In the genomic region with DNA sequence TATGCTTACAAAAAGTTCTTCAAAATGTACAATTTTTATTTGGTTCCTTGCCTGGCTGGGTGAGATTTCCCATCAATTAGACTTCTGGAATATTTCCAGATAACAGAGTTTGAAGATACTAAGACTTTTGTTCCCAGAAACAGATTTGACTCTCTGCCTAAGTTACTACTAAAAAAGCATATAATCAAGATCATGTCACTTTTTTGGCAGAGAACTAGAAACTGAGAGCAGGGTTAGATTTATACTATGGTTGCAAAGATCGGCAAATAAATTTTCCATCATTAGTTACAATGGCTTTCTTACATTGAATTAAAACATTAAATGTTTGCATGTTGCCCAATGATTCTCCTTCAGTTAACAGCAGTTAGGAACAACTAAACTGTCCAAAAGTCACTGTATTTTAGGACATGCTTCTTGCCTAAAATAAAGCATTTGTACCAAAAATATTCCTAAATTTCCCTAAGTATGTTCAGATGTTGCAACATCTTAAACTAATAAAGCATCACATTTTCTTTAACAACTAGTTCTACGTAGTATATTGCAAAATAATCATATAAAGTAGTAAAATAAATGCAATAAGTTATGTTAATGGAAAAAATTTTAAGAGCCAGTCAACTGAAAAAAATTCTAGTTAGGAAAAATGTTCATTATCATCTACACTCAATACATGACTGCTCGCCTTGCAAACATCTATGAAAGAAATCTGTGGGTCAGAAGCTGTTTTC, we compare ENCODE assay signal across 21 cellular contexts.
DNase-seq lines count a peak whose midpoint lies in the region; ATAC-seq and TF ChIP-seq lines count a peak whose summit lies in the region.
"Had no signal": no experiment of that assay in that cellular context is flagged by ENCODE, and none has a peak within 500 bp of the region (broad histone marks: within the 10 kb centered on the region; RNA-seq: fewer than 3 reads in every experiment).

No MANE protein-coding gene starts in this region.

- H3K9ac ChIP-seq in SU-DHL-6 (ENCODE audit: low read length): no peak overlapping the region
- H3K9ac ChIP-seq in smooth muscle cell (ENCODE audit: low read depth): no peak overlapping the region

- no peaks in the 10 kb centered on the region for H3K9me3 ChIP-seq in DOHH2 (ENCODE audit: control insufficient read depth, insufficient read depth, low read length)
- no peaks in the 10 kb centered on the region for H3K9me3 ChIP-seq in SU-DHL-6 (ENCODE audit: insufficient read depth, low read length)
- no peaks in the 10 kb centered on the region for H3K9me3 ChIP-seq in hepatocyte (ENCODE audit: low read depth)
- H3K9me3 ChIP-seq in smooth muscle cell (replicated peaks; ENCODE audit: low read depth): no peaks in the 10 kb centered on the region
- H3K9me3 ChIP-seq: MG63, ovary, SJCRH30 had no signal

- no peak for TF ChIP-seq CTCF in DOHH2 (IDR thresholded peaks at IDR 0.05; ENCODE audit: low read depth, low read length, poor library complexity, severe bottlenecking)
- no peak for TF ChIP-seq CTCF in SU-DHL-6 (IDR thresholded peaks at IDR 0.05; ENCODE audit: insufficient read depth, low read length, poor library complexity, severe bottlenecking)
- no peak for TF ChIP-seq CTCF in hepatocyte (IDR thresholded peaks at IDR 0.05; ENCODE audit: poor library complexity)
- TF ChIP-seq CTCF in smooth muscle cell (IDR thresholded peaks at IDR 0.05; ENCODE audit: borderline replicate concordance, insufficient read depth, poor library complexity, severe bottlenecking): no peak
- TF ChIP-seq CTCF in glutamatergic neuron (IDR thresholded peaks at IDR 0.05; ENCODE audit: partially characterized antibody, unreplicated experiment): no peak

- H3K27ac ChIP-seq in DOHH2 (ENCODE audit: low read depth, low read length) (no peak overlapping the region), SU-DHL-6 (ENCODE audit: low read depth, low read length) (0 out of 2 replicates have a peak overlapping the region, but pooled peaks have one; percentile 23), hepatocyte (peak overlapping the region; percentile 30), smooth muscle cell (ENCODE audit: low read depth) (peak overlapping the region; percentile 37)
- H3K27ac ChIP-seq: epithelial cell of prostate, SJCRH30 had no signal

- no peak overlapping the region for H3K4me3 Mint-ChIP-seq in glutamatergic neuron (ENCODE audit: unreplicated experiment)

- H3K27me3 ChIP-seq in DOHH2 (ENCODE audit: control insufficient read depth, low read length): no peaks in the 10 kb centered on the region
- H3K27me3 ChIP-seq in SU-DHL-6 (ENCODE audit: low read length): no peaks in the 10 kb centered on the region
- H3K27me3 ChIP-seq in hepatocyte: no peaks in the 10 kb centered on the region
- no peaks in the 10 kb centered on the region for H3K27me3 ChIP-seq in smooth muscle cell (ENCODE audit: low read depth)
- H3K27me3 ChIP-seq: MG63, ovary, SJCRH30 had no signal

- no peak overlapping the region for H3K27ac Mint-ChIP-seq in glutamatergic neuron (ENCODE audit: unreplicated experiment)

- no peak for ATAC-seq in HG03095 (IDR thresholded peaks at IDR 0.05; ENCODE audit: unreplicated experiment)

- no peaks in the 10 kb centered on the region for H3K36me3 Mint-ChIP-seq in glutamatergic neuron (ENCODE audit: unreplicated experiment)

- H2AFZ ChIP-seq in SU-DHL-6 (ENCODE audit: low read depth, low read length, severe bottlenecking) (no peak overlapping the region), hepatocyte (no peak overlapping the region), smooth muscle cell (ENCODE audit: low read depth) (no peak overlapping the region)

- no peaks in the 10 kb centered on the region for H3K4me1 Mint-ChIP-seq in glutamatergic neuron (ENCODE audit: low read depth, unreplicated experiment)

- H3K79me2 ChIP-seq in DOHH2 (ENCODE audit: control insufficient read depth, low read length) (peaks cover 12% of the 10 kb centered on the region), SU-DHL-6 (ENCODE audit: insufficient read depth, low read length) (no peaks in the 10 kb centered on the region), hepatocyte (peaks cover 2% of the 10 kb centered on the region), smooth muscle cell (ENCODE audit: low read depth) (peaks cover 61% of the 10 kb centered on the region)

- H3K4me2 ChIP-seq in DOHH2 (ENCODE audit: low read length) (0 out of 2 replicates have a peak overlapping the region, but pooled peaks have one; percentile 6), SU-DHL-6 (ENCODE audit: low read depth, low read length, poor library complexity, severe bottlenecking) (no peak overlapping the region), hepatocyte (no peak overlapping the region), smooth muscle cell (no peak overlapping the region)

- H3K4me3 ChIP-seq in DOHH2 (ENCODE audit: low read length) (no peak overlapping the region), SU-DHL-6 (ENCODE audit: insufficient read depth, low read length, poor library complexity, severe bottlenecking) (no peak overlapping the region), hepatocyte (no peak overlapping the region), smooth muscle cell (no peak overlapping the region)
- H3K4me3 ChIP-seq: MG63, ovary, SJCRH30 had no signal

- H3K9me3 Mint-ChIP-seq in glutamatergic neuron (ENCODE audit: unreplicated experiment): peaks cover 2% of the 10 kb centered on the region

- H3K4me1 ChIP-seq in DOHH2 (ENCODE audit: control insufficient read depth, low read length): peaks cover 43% of the 10 kb centered on the region
- H3K4me1 ChIP-seq in hepatocyte (ENCODE audit: insufficient read depth): peaks cover 22% of the 10 kb centered on the region
- no peaks in the 10 kb centered on the region for H3K4me1 ChIP-seq in smooth muscle cell (ENCODE audit: low read depth)

- H4K20me1 ChIP-seq in DOHH2 (ENCODE audit: control insufficient read depth, insufficient read depth, low read depth, low read length): no peaks in the 10 kb centered on the region
- no peaks in the 10 kb centered on the region for H4K20me1 ChIP-seq in SU-DHL-6 (ENCODE audit: low read depth, low read length)
- no peaks in the 10 kb centered on the region for H4K20me1 ChIP-seq in hepatocyte (ENCODE audit: insufficient read depth, poor library complexity, severe bottlenecking)
- peaks cover 99% of the 10 kb centered on the region for H4K20me1 ChIP-seq in smooth muscle cell (ENCODE audit: low read depth)

- DNase-seq in hepatocyte (ENCODE audit: low spot score) (no peak), smooth muscle cell (lab: John Stamatoyannopoulos, UW; ENCODE audit: unreplicated experiment) (no peak), NCI-H1092 (lab: John Stamatoyannopoulos, UW) (no peak), glutamatergic neuron (no peak)
- DNase-seq in activated CD8-positive, alpha-beta memory T cell treated with anti-CD3 and anti-CD28 coated beads, Interleukin-2, amount 50 U/mL, for 4 hours: no peak
- DNase-seq: activated CD4-positive, alpha-beta T cell treated with anti-CD3 and anti-CD28 coated beads for 1 hour; activated gamma-delta T cell treated with Interleukin-2 at 50 U/mL for 16 hours; AML-193; aorta; HCEC 1CT; MG63; NCI-H2029 treated with DMSO at 0.1 percent for 48 hours; NCI-H526 treated with DMSO at 0.1 percent for 48 hours; OCI-M1; ovary; SJCRH30; T1000 had no signal

- no peaks in the 10 kb centered on the region for H3K27me3 Mint-ChIP-seq in glutamatergic neuron (ENCODE audit: unreplicated experiment)

- H3K36me3 ChIP-seq in DOHH2 (ENCODE audit: control insufficient read depth, low read length): peaks cover 27% of the 10 kb centered on the region
- H3K36me3 ChIP-seq in SU-DHL-6 (ENCODE audit: low read length): no peaks in the 10 kb centered on the region
- H3K36me3 ChIP-seq in hepatocyte (replicated peaks; ENCODE audit: insufficient read depth, low read depth): no peaks in the 10 kb centered on the region
- H3K36me3 ChIP-seq in smooth muscle cell (ENCODE audit: low read depth): peaks cover 25% of the 10 kb centered on the region
- H3K36me3 ChIP-seq: ovary had no signal

- H3F3A ChIP-seq in DOHH2 (ENCODE audit: control insufficient read depth, insufficient read depth) (peaks cover 22% of the 10 kb centered on the region), SU-DHL-6 (ENCODE audit: insufficient read depth) (peaks cover 25% of the 10 kb centered on the region), smooth muscle cell (ENCODE audit: low read depth) (peaks cover 49% of the 10 kb centered on the region)

- WGBS in hepatocyte (ENCODE audit: low lambda C conversion rate, missing lambda C conversion rate): 80% methylated on average over 3 of the region's 3 CpGs
- 72% methylated on average over 3 of the region's 3 CpGs for WGBS in smooth muscle cell (ENCODE audit: low lambda C conversion rate)

- H3K9me2 ChIP-seq in DOHH2 (replicated peaks; ENCODE audit: control insufficient read depth, low read length) (no peaks in the 10 kb centered on the region), SU-DHL-6 (replicated peaks; ENCODE audit: insufficient read depth, low read length) (no peaks in the 10 kb centered on the region), hepatocyte (replicated peaks; ENCODE audit: insufficient read depth) (no peaks in the 10 kb centered on the region)
